In genomic region chr9:1100192-1100591, GRCh38 we compare ENCODE assay signal across 29 cellular contexts. TPM values are rescaled to one million over a fixed set of nuclear protein-coding genes. Genes with fewer than 3 reads are reported as not detected.
"Had no signal": no experiment of that assay in that cellular context is flagged by ENCODE, and none has a peak within 500 bp of the region (broad histone marks: within the 10 kb centered on the region; RNA-seq: fewer than 3 reads in every experiment).

No MANE protein-coding gene starts in this region.

- DNase-seq: activated B cell treated with CpG ODN at 0.5 μM for 24 hours; activated CD4-positive, alpha-beta T cell treated with anti-CD3 and anti-CD28 coated beads, Interleukin-2, amount 50 U/mL, for 1 hour; activated CD8-positive, alpha-beta memory T cell treated with anti-CD3 and anti-CD28 coated beads for 24 hours; activated effector memory CD4-positive, alpha-beta T cell treated with Interleukin-2 at 50 U/mL for 16 hours; activated gamma-delta T cell treated with Interleukin-2 at 50 U/mL for 16 hours; activated naive CD4-positive, alpha-beta T cell treated with anti-CD3 and anti-CD28 coated beads, Interleukin-2, amount 50 U/mL, for 16 hours; activated naive CD4-positive, alpha-beta T cell treated with Interleukin-2 at 50 U/mL for 16 hours; activated naive CD8-positive, alpha-beta T cell treated with anti-CD3 and anti-CD28 coated beads for 36 hours; activated naive CD8-positive, alpha-beta T cell treated with anti-CD3 and anti-CD28 coated beads, Interleukin-2, amount 50 U/mL, for 24 hours; activated T-cell treated with anti-CD3 and anti-CD28 coated beads, Interleukin-2, amount 50 U/mL, for 4 hours; effector memory CD4-positive, alpha-beta T cell; erythroblast; foreskin melanocyte; T-helper 1 cell; T-helper 17 cell; T1000 had no signal

- ATAC-seq: activated CD4-positive, CD25-positive, alpha-beta regulatory T cell treated with anti-CD3 and anti-CD28 coated beads, Interleukin-2, amount 50 U/mL, for 24 hours; activated CD8-positive, alpha-beta T cell treated with anti-CD3 and anti-CD28 coated beads for 36 hours; activated naive CD8-positive, alpha-beta T cell treated with anti-CD3 and anti-CD28 coated beads, Interleukin-2, amount 50 U/mL, for 24 hours; activated T-cell treated with anti-CD3 and anti-CD28 coated beads, Interleukin-2, amount 50 U/mL, for 4 hours; activated T-helper 17 cell treated with anti-CD3 and anti-CD28 coated beads, Interleukin-2, amount 50 U/mL, for 72 hours; T-helper 17 cell had no signal

- H3K27ac ChIP-seq: adrenal gland, ascending aorta, breast epithelium, coronary artery, dorsolateral prefrontal cortex, esophagus muscularis mucosa, gastroesophageal sphincter, heart right ventricle, WERI-Rb-1 had no signal

- H3K36me3 ChIP-seq: adrenal gland, ascending aorta, breast epithelium, esophagus muscularis mucosa, gastroesophageal sphincter, heart right ventricle, WERI-Rb-1 had no signal

- H3K4me3 ChIP-seq: adrenal gland, ascending aorta, breast epithelium, coronary artery, dorsolateral prefrontal cortex, esophagus muscularis mucosa, gastroesophageal sphincter, heart right ventricle had no signal

- H3K9me3 ChIP-seq: adrenal gland, ascending aorta, breast epithelium, esophagus muscularis mucosa had no signal

- H3K27me3 ChIP-seq: adrenal gland, ascending aorta, breast epithelium had no signal

- H3K4me1 ChIP-seq: adrenal gland, ascending aorta, breast epithelium, esophagus muscularis mucosa, gastroesophageal sphincter, heart right ventricle had no signal

RNA-seq across cellular contexts. Expression of gene DMRT2, which starts 50.0 kb away (rescaled TPM):
- total RNA-seq: activated B cell treated with CpG ODN at 0.5 μM for 24 hours; activated CD8-positive, alpha-beta T cell treated with anti-CD3 and anti-CD28 coated beads for 36 hours; activated naive CD8-positive, alpha-beta T cell treated with anti-CD3 and anti-CD28 coated beads for 36 hours; activated T-cell treated with anti-CD3 and anti-CD28 coated beads, Interleukin-2, amount 50 U/mL, for 4 hours; activated T-helper 17 cell treated with anti-CD3 and anti-CD28 coated beads, Interleukin-2, amount 50 U/mL, for 72 hours; glomerular endothelial cell; T-helper 17 cell had no signal
